ENCODE assay signal across 16 cellular contexts in genomic region chr7:106039486-106040060, GRCh38.
A peak's percentile ranks its signal among the peaks of the same experiment; 100 is the strongest.
DNase-seq lines count a peak whose midpoint lies in the region; ATAC-seq and TF ChIP-seq lines count a peak whose summit lies in the region.
"Had no signal": no experiment of that assay in that cellular context is flagged by ENCODE, and none has a peak within 500 bp of the region (broad histone marks: within the 10 kb centered on the region; RNA-seq: fewer than 3 reads in every experiment).

No MANE protein-coding gene starts in this region.

- no peak overlapping the region for H2BK15ac ChIP-seq in H9 (ENCODE audit: low read depth, low read length)

- H3K27ac ChIP-seq in H9 (ENCODE audit: insufficient read length, low read depth, low read length), result no peak overlapping the region
- H3K27ac ChIP-seq in suprapubic skin, result no peak overlapping the region
- H3K27ac ChIP-seq: esophagus muscularis mucosa had no signal

- CTCF ChIA-PET in AG04449 (lab: Yijun Ruan, JAX), result interaction anchor here (0.8 to 15.1 kb wide), 6 partner anchors 11 to 388 kb away, joined by 3 to 319 read pairs (median 14); no protein-coding TSS in a partner anchor

- no peaks in the 10 kb centered on the region for H3K23me2 ChIP-seq in H9 (ENCODE audit: insufficient read length, low read depth, low read length, poor library complexity, severe bottlenecking)

- no peak overlapping the region for H3K4me2 ChIP-seq in H9 (ENCODE audit: insufficient read depth, insufficient read length, low read length)

- H3K27me3 ChIP-seq in H9 (ENCODE audit: insufficient read depth, low read length), result no peaks in the 10 kb centered on the region
- H3K27me3 ChIP-seq in suprapubic skin, result no peaks in the 10 kb centered on the region
- H3K27me3 ChIP-seq: esophagus muscularis mucosa had no signal

- H3K18ac ChIP-seq in H9 (ENCODE audit: insufficient read length, low read depth, low read length), result no peak overlapping the region

- no peak for TF ChIP-seq POLR2A in suprapubic skin (IDR thresholded peaks at IDR 0.05)

- H3K4me3 ChIP-seq in AG04449 (ENCODE audit: low read depth, low read length), result no peak overlapping the region
- no peak overlapping the region for H3K4me3 ChIP-seq in suprapubic skin
- H3K4me3 ChIP-seq: esophagus muscularis mucosa had no signal

- peaks cover 6 to 13% of the 10 kb centered on the region in 2 experiments; a peak in 3 of 4 replicates for H3K4me1 Mint-ChIP-seq in H9

- peaks cover 8% of the 10 kb centered on the region for H3K27me3 Mint-ChIP-seq in H9 (ENCODE audit: low read depth)

- H3K4me1 ChIP-seq in H9 (ENCODE audit: insufficient read depth, low read length) (no peaks in the 10 kb centered on the region), suprapubic skin (peaks cover 17% of the 10 kb centered on the region)

- H3K4ac ChIP-seq in H9 (ENCODE audit: low read depth, low read length), result no peak overlapping the region

- no peak overlapping the region for H4K8ac ChIP-seq in H9 (replicated peaks; ENCODE audit: insufficient read length, low read depth, low read length)

- no peaks in the 10 kb centered on the region; a peak in 1 of 5 replicates for H3K9me3 Mint-ChIP-seq in H9
- H3K9me3 Mint-ChIP-seq: activated T-cell treated with anti-CD3 and anti-CD28 coated beads, Interleukin-2, amount 50 U/mL, for 72 hours; neural crest cell had no signal

- H2BK12ac ChIP-seq in H9 (ENCODE audit: insufficient read length, low read depth, low read length), result no peak overlapping the region

- H3K36me3 Mint-ChIP-seq in H9 (ENCODE audit: insufficient read depth in 1 of 3, low read depth in 3 of 3), result 0 out of 7 replicates have a peak, but pooled peaks cover 0 to 1% (median 0%) of the 10 kb centered on the region in 3 experiments

- no peak overlapping the region for H3K4me3 Mint-ChIP-seq in H9
- H3K4me3 Mint-ChIP-seq: activated T-cell treated with anti-CD3 and anti-CD28 coated beads, Interleukin-2, amount 50 U/mL, for 72 hours; neural crest cell had no signal

- POLR2A ChIA-PET in AG04449 (lab: Yijun Ruan, JAX), result no interaction called here

- H3K79me2 ChIP-seq in H9 (ENCODE audit: insufficient read depth, low read length), result no peaks in the 10 kb centered on the region

- ATAC-seq in HG03571 (IDR thresholded peaks at IDR 0.05; ENCODE audit: unreplicated experiment), result no peak
- no peak for ATAC-seq in GM19395 (IDR thresholded peaks at IDR 0.05; ENCODE audit: unreplicated experiment)
- ATAC-seq: activated T-cell treated with anti-CD3 and anti-CD28 coated beads, Interleukin-2, amount 50 U/mL, for 72 hours had no signal

- no peak for TF ChIP-seq EP300 in suprapubic skin (IDR thresholded peaks at IDR 0.05)

- H3K9ac ChIP-seq in H9 (ENCODE audit: extremely low read depth, insufficient read length, low read length), result no peak overlapping the region

- no peak overlapping the region for H3T11ph ChIP-seq in H9 (ENCODE audit: low read length)

- no peaks in the 10 kb centered on the region for H3K36me3 ChIP-seq in suprapubic skin
- H3K36me3 ChIP-seq: esophagus muscularis mucosa had no signal

- H2AK5ac ChIP-seq in H9 (ENCODE audit: insufficient read length, low read length), result no peak overlapping the region

- no peak overlapping the region for H3K23ac ChIP-seq in H9 (ENCODE audit: insufficient read length, low read depth, low read length)

- no peak overlapping the region for H2AFZ ChIP-seq in H9 (ENCODE audit: low read length)

- WGBS in H9 (ENCODE audit: extremely low coverage, insufficient read length, low lambda C conversion rate), result no CpG with 5 or more reads among the region's 13 CpGs
- 76% methylated on average over 12 of the region's 13 CpGs for WGBS in suprapubic skin

- H4K20me1 ChIP-seq in H9 (ENCODE audit: control insufficient read depth, insufficient read depth, insufficient read length), result no peaks in the 10 kb centered on the region

- H2BK120ac ChIP-seq in H9 (ENCODE audit: low read depth, low read length, poor library complexity, severe bottlenecking), result no peak overlapping the region

- no peak overlapping the region for H2BK20ac ChIP-seq in H9 (ENCODE audit: low read depth, low read length, poor library complexity, severe bottlenecking)

- H3K14ac ChIP-seq in H9 (ENCODE audit: insufficient read depth, low read length), result no peak overlapping the region

- H3K27ac Mint-ChIP-seq in H9, result no peak overlapping the region; a peak in 1 of 7 replicates
- H3K27ac Mint-ChIP-seq: activated T-cell treated with anti-CD3 and anti-CD28 coated beads, Interleukin-2, amount 50 U/mL, for 72 hours had no signal

- no peaks in the 10 kb centered on the region for H3K79me1 ChIP-seq in H9 (ENCODE audit: insufficient read depth, low read depth, low read length, poor library complexity, severe bottlenecking)

- H3K9me3 ChIP-seq in H9 (ENCODE audit: control insufficient read depth, low read depth, low read length), result no peaks in the 10 kb centered on the region
- no peaks in the 10 kb centered on the region for H3K9me3 ChIP-seq in suprapubic skin
- H3K9me3 ChIP-seq: esophagus muscularis mucosa had no signal

- DNase-seq in AG04449 (ENCODE audit: low read depth, low spot score) (peak; percentile 75), H9 (peak; percentile 67), astrocyte of the hippocampus (ENCODE audit: low read depth, low spot score) (peak; percentile 51), iris pigment epithelial cell (ENCODE audit: low read depth) (peak; percentile 61), suprapubic skin (ENCODE audit: low spot score in 2 of 2) (no peak), mucosa of gallbladder (ENCODE audit: low spot score) (no peak)
- DNase-seq: ACHN; activated CD4-positive, alpha-beta T cell treated with anti-CD3 and anti-CD28 coated beads for 1 hour; activated T-cell treated with anti-CD3 and anti-CD28 coated beads, Interleukin-2, amount 50 U/mL, for 72 hours; caudate nucleus; NCI-H1436; stimulated activated CD4-positive, alpha-beta T cell treated with anti-CD3 and anti-CD28 coated beads, Interleukin-15, amount 100 ng/mL, for 24 hours had no signal

- H4K5ac ChIP-seq in H9 (ENCODE audit: insufficient read length, low read depth, low read length), result no peak overlapping the region

- no peak overlapping the region for H4K91ac ChIP-seq in H9 (ENCODE audit: insufficient read length, low read depth, low read length)

- H3K56ac ChIP-seq in H9 (ENCODE audit: insufficient read length, low read depth, low read length), result no peak overlapping the region

- H2BK5ac ChIP-seq in H9 (ENCODE audit: insufficient read length, low read length), result no peak overlapping the region

- TF ChIP-seq CTCF in AG04449 (IDR thresholded peaks at IDR 0.05; ENCODE audit: insufficient read depth, low read length, missing control alignments), result peak; percentile 6
- peak; percentile 55 for TF ChIP-seq CTCF in H9 (conservative IDR thresholded peaks at IDR 0.05)
- no peak for TF ChIP-seq CTCF in suprapubic skin (IDR thresholded peaks at IDR 0.05)

Comparison
In these comparisons a context has a peak if more than half of its experiments do, and no peak if none do; other contexts are left out.
1. DNase-seq: peak in AG04449 (single experiment), H9 (single experiment), astrocyte of the hippocampus (single experiment) and iris pigment epithelial cell (single experiment); none in suprapubic skin (0 of 2) and mucosa of gallbladder (single experiment).
2. CTCF ChIP-seq: peak in AG04449 (single experiment) and H9 (single experiment); none in suprapubic skin (0 of 2).